In genomic region chr7:65731129-65731528, GRCh38 we compare ENCODE assay signal across 11 cellular contexts.
DNase-seq lines count a peak whose midpoint lies in the region; ATAC-seq and TF ChIP-seq lines count a peak whose summit lies in the region.
"Had no signal": no experiment of that assay in that cellular context is flagged by ENCODE, and none has a peak within 500 bp of the region (broad histone marks: within the 10 kb centered on the region; RNA-seq: fewer than 3 reads in every experiment).

No MANE protein-coding gene starts in this region.

- DNase-seq in heart right ventricle (no peak), left ventricle myocardium superior (no peak), dorsolateral prefrontal cortex (no peak), chondrocyte (ENCODE audit: low spot score) (no peak), NCI-H446 treated with DMSO at 0.1 percent for 48 hours (lab: John Stamatoyannopoulos, UW) (no peak), cortex of kidney (lab: John Stamatoyannopoulos, UW) (no peak)
- DNase-seq: activated T-cell treated with anti-CD3 and anti-CD28 coated beads for 4 hours; effector CD4-positive, alpha-beta T cell; immature natural killer cell had no signal

- H3K27ac Mint-ChIP-seq in chondrocyte (ENCODE audit: unreplicated experiment) = no peak overlapping the region
- H3K27ac Mint-ChIP-seq: immature natural killer cell had no signal

- H3K27me3 ChIP-seq in heart right ventricle (no peaks in the 10 kb centered on the region), dorsolateral prefrontal cortex (no peaks in the 10 kb centered on the region), muscle layer of duodenum (ENCODE audit: low read depth, low read length) (no peaks in the 10 kb centered on the region)

- no peaks in the 10 kb centered on the region for H3K9me3 ChIP-seq in heart right ventricle
- H3K9me3 ChIP-seq in muscle layer of duodenum (ENCODE audit: control insufficient read depth in 1 of 2, low read length in 2 of 2) = no peaks in the 10 kb centered on the region

- ATAC-seq in heart right ventricle (no peak), left ventricle myocardium superior (no peak)

- H3K9me3 Mint-ChIP-seq in chondrocyte (ENCODE audit: low read depth) = no peaks in the 10 kb centered on the region
- H3K9me3 Mint-ChIP-seq: immature natural killer cell had no signal

- peaks cover 6% of the 10 kb centered on the region for H3K4me1 Mint-ChIP-seq in chondrocyte (ENCODE audit: low read depth)

- H3K4me3 ChIP-seq in heart right ventricle = peak overlapping the region in 7 of 10 donors; percentile 24 to 47 (median 41)
- peak overlapping the region in 34 of 59 donors; percentile 11 to 53 (median 30) for H3K4me3 ChIP-seq in dorsolateral prefrontal cortex
- H3K4me3 ChIP-seq in muscle layer of duodenum (ENCODE audit: low read depth in 1 of 2, low read length in 2 of 2) = peak overlapping the region; percentile 48 to 61
- H3K4me3 ChIP-seq in urinary bladder (ENCODE audit: low read depth, low read length) = peak overlapping the region; percentile 20

- H3K27ac ChIP-seq in heart right ventricle (no peak overlapping the region), dorsolateral prefrontal cortex (no peak overlapping the region), muscle layer of duodenum (ENCODE audit: low read length) (no peak overlapping the region), urinary bladder (ENCODE audit: low read depth) (no peak overlapping the region)

- H3K27me3 Mint-ChIP-seq in chondrocyte (ENCODE audit: low read depth) = no peaks in the 10 kb centered on the region

- H3K4me1 ChIP-seq in heart right ventricle = peaks cover 0 to 5% (median 0%) of the 10 kb centered on the region in 9 donors
- H3K4me1 ChIP-seq in muscle layer of duodenum (ENCODE audit: control insufficient read depth in 1 of 2, insufficient read depth in 2 of 2, low read length in 2 of 2) = no peaks in the 10 kb centered on the region
- H3K4me1 ChIP-seq in urinary bladder (ENCODE audit: insufficient read depth) = no peaks in the 10 kb centered on the region

- TF ChIP-seq CTCF in heart right ventricle (IDR thresholded peaks at IDR 0.05) (no peak), dorsolateral prefrontal cortex (IDR thresholded peaks at IDR 0.05 in 54 of 56, conservative IDR thresholded peaks at IDR 0.05 in 2 of 56; ENCODE audit: low read depth in 1 of 56, partially characterized antibody in 56 of 56) (no peak), chondrocyte (IDR thresholded peaks at IDR 0.05) (no peak)

- H3K4me3 Mint-ChIP-seq in chondrocyte (ENCODE audit: unreplicated experiment) = no peak overlapping the region

- 71 to 73% methylated on average over 7 of the region's 7 CpGs for WGBS in heart right ventricle, 2 donors
- 46% methylated on average over 7 of the region's 7 CpGs for WGBS in urinary bladder

- H3K36me3 ChIP-seq in heart right ventricle (peaks cover 0 to 29% (median 0%) of the 10 kb centered on the region in 9 donors), muscle layer of duodenum (ENCODE audit: control insufficient read depth in 1 of 2, insufficient read depth in 2 of 2, low read length in 2 of 2) (peaks cover 7 to 10% of the 10 kb centered on the region in 2 donors), urinary bladder (ENCODE audit: insufficient read depth) (peaks cover 2% of the 10 kb centered on the region)

- H3K36me3 Mint-ChIP-seq in chondrocyte (ENCODE audit: low read depth) = peaks cover 4% of the 10 kb centered on the region

- intact Hi-C loops in heart right ventricle (cut with DNase I) (no loop called here), left ventricle myocardium superior (cut with micrococcal nuclease) (no loop called here), dorsolateral prefrontal cortex (cut with DNase I) (no loop called here)
